Comparison of ENCODE assay signal across 11 cellular contexts in the genomic region with DNA sequence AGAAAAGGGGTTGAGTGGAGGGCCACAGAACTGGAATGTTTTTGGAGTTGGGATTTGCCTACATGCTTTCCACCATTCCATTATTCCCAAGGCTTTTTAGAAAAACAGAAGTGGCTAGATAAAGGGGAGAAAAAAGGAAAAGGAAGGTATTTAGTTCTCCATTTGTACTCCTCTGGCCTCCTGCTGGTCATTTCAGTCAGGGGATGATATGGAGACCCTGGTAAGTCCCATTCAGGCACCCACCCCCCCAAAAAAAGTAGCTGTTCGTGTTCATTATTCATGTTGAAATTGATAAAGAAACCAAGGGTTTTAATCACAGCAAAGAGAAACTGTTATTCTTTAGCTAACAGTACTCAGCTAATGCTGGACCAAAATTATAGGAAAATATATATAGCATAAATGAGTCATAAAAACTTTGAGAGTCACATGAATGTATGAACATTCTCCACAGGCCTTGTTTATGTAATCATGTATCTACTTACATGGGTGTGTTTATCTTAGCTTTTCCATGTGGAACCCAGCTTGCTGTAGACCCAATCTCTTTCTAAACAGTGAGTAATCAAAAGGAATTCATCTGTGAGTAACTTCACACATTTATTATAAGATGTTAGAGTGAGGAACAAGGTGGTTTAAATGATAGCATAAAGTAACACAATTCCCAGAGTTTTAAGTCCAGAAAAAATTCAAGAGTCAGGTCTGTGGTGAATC.
A peak's percentile ranks its signal among the peaks of the same experiment; 100 is the strongest.
DNase-seq lines count a peak whose midpoint lies in the region; FAIRE-seq and TF ChIP-seq lines count a peak whose summit lies in the region.
"Had no signal": no experiment of that assay in that cellular context is flagged by ENCODE, and none has a peak within 500 bp of the region (broad histone marks: within the 10 kb centered on the region; RNA-seq: fewer than 3 reads in every experiment).

No MANE protein-coding gene starts in this region.

- no peak for TF ChIP-seq POLR2A in GM12892 (IDR thresholded peaks at IDR 0.05; ENCODE audit: low read depth, low read length)

- H3K4me3 ChIP-seq in SJSA1 = no peak overlapping the region
- no peak overlapping the region for H3K4me3 ChIP-seq in fibroblast of mammary gland (ENCODE audit: control insufficient read depth, low read depth, low read length)
- no peak overlapping the region for H3K4me3 ChIP-seq in skeletal muscle cell (ENCODE audit: low read depth, low read length)
- H3K4me3 ChIP-seq: body of pancreas had no signal

- no peaks in the 10 kb centered on the region for H3K9me3 ChIP-seq in SJSA1 (replicated peaks)
- H3K9me3 ChIP-seq: body of pancreas had no signal

- H3K4me1 ChIP-seq in SJSA1 (replicated peaks) = peaks cover 38% of the 10 kb centered on the region
- H3K4me1 ChIP-seq: body of pancreas had no signal

- H3K36me3 ChIP-seq in SJSA1 = no peaks in the 10 kb centered on the region

- TF ChIP-seq CTCF in fibroblast of mammary gland (conservative IDR thresholded peaks at IDR 0.05; ENCODE audit: control insufficient read depth, insufficient read depth, low read depth, low read length) = no peak

- no peaks in the 10 kb centered on the region for H3K27me3 ChIP-seq in SJSA1 (replicated peaks)
- H3K27me3 ChIP-seq: body of pancreas had no signal

- H3K27ac ChIP-seq in SJSA1 = 0 out of 2 replicates have a peak overlapping the region, but pooled peaks have one; percentile 15
- H3K27ac ChIP-seq: body of pancreas had no signal

- no peak for FAIRE-seq in GM12892 (lab: Jason Lieb, UNC)

- DNase-seq in GM04503 (ENCODE audit: low read depth) (peak; percentile 4), SJSA1 (ENCODE audit: low read depth in 1 of 2, low spot score in 2 of 2) (peak in 1 of 2 experiments; percentile 69), fibroblast of mammary gland (ENCODE audit: low read depth) (peak; percentile 17), skeletal muscle cell (ENCODE audit: low read depth) (peak; percentile 56), CD1c-positive myeloid dendritic cell (ENCODE audit: extremely low spot score) (no peak), GM12892 (ENCODE audit: insufficient read length) (no peak), islet precursor cell (no peak), MV-4-11 (lab: John Stamatoyannopoulos, UW) (no peak)
- DNase-seq: body of pancreas, NCI-H526, SHP77 treated with DMSO at 0.1 percent for 48 hours had no signal

Comparison
In these comparisons a context has a peak if more than half of its experiments do, and no peak if none do; other contexts are left out.
1. DNase-seq: peak in GM04503 (single experiment), fibroblast of mammary gland (single experiment) and skeletal muscle cell (single experiment); none in CD1c-positive myeloid dendritic cell (single experiment), GM12892 (single experiment), islet precursor cell (single experiment) and MV-4-11 (single experiment).